21 cellular contexts compared by ENCODE assay signal in the genomic region with DNA sequence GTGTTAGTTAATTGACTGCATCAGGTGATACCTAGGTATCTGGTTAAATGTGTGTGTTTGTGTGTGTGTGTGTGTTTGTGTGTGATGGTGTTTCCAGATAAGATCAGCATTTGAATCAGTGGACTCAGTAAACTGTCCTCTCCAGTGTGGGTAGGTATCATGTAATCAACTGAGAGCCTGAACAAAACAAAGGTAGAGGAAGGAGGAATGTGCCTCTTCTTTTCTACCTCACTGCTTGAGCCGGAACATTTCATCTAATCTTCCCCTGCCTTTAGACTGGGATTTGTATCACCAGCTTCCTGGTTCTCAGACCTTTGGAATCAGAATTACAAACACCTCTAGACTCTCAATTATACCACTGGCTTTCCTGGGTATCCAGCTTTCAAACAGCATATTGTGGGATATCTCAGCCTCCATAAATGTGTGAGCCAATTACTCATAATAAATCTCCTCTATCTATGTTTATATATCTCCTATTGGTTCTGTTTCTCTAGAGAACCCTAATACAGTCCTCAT.
"Had no signal": no experiment of that assay in that cellular context is flagged by ENCODE, and none has a peak within 500 bp of the region (broad histone marks: within the 10 kb centered on the region; RNA-seq: fewer than 3 reads in every experiment).

No MANE protein-coding gene starts in this region.

- H3K27ac Mint-ChIP-seq: IgD-negative memory B cell had no signal

- H3K9me3 ChIP-seq: SK-N-SH had no signal

- DNase-seq: NCI-H1092, NCI-H1105 treated with DMSO at 0.1 percent for 48 hours, NCI-H1417 treated with DMSO at 0.1 percent for 48 hours, NCI-H146, NCI-H1694 treated with DMSO at 0.1 percent for 48 hours, NCI-H1930, NCI-H2081, NCI-H2107, NCI-H2227 treated with DMSO at 0.1 percent for 48 hours, NCI-H524, NCI-H526 treated with DMSO at 0.1 percent for 48 hours, NCI-H748 treated with DMSO at 0.1 percent for 48 hours, SHP77, SK-N-SH, SW 1271 had no signal

- H3K4me3 Mint-ChIP-seq: IgD-negative memory B cell had no signal

- H3K9me2 ChIP-seq: SK-N-SH had no signal

- H3K4me3 ChIP-seq: K562 had no signal

- H3K4me2 ChIP-seq: KMS-11, SK-N-SH had no signal

- ATAC-seq: HepG2, K562, Panc1 had no signal

- FAIRE-seq: HepG2, K562 had no signal

- H3K27me3 Mint-ChIP-seq: IgD-negative memory B cell had no signal

- H3K27ac ChIP-seq: KMS-11, RWPE1 had no signal

- H3K9ac ChIP-seq: KMS-11, SK-N-SH had no signal
